ENCODE assay signal across 21 cellular contexts in genomic region chr7:15684036-15684815, GRCh38. TPM values are rescaled to one million over a fixed set of nuclear protein-coding genes. Genes with fewer than 3 reads are reported as not detected.
DNase-seq lines count a peak whose midpoint lies in the region; ATAC-seq and TF ChIP-seq lines count a peak whose summit lies in the region.
"Had no signal": no experiment of that assay in that cellular context is flagged by ENCODE, and none has a peak within 500 bp of the region (broad histone marks: within the 10 kb centered on the region; RNA-seq: fewer than 3 reads in every experiment).

No MANE protein-coding gene starts in this region.

- H3K9me2 ChIP-seq in GM23248 (ENCODE audit: insufficient read depth) = no peaks in the 10 kb centered on the region

- H3F3A ChIP-seq in GM23248 (ENCODE audit: insufficient read depth) = no peaks in the 10 kb centered on the region

- TF ChIP-seq CTCF in ascending aorta (IDR thresholded peaks at IDR 0.05) (no peak), lower lobe of right lung (IDR thresholded peaks at IDR 0.05) (no peak), stomach (IDR thresholded peaks at IDR 0.05) (no peak)

- H3K36me3 ChIP-seq in GM23248 (ENCODE audit: low read depth) = no peaks in the 10 kb centered on the region
- H3K36me3 ChIP-seq in ascending aorta = no peaks in the 10 kb centered on the region
- H3K36me3 ChIP-seq in lower lobe of right lung = no peaks in the 10 kb centered on the region
- no peaks in the 10 kb centered on the region for H3K36me3 ChIP-seq in stomach
- H3K36me3 ChIP-seq: colonic mucosa, prostate gland had no signal

- H3K27me3 ChIP-seq in GM23248 (replicated peaks; ENCODE audit: insufficient read depth) = peaks cover 80% of the 10 kb centered on the region
- no peaks in the 10 kb centered on the region for H3K27me3 ChIP-seq in ascending aorta
- peaks cover 42% of the 10 kb centered on the region for H3K27me3 ChIP-seq in lower lobe of right lung (ENCODE audit: low read depth)
- H3K27me3 ChIP-seq in stomach = peaks cover 0 to 52% (median 34%) of the 10 kb centered on the region in 3 donors

- TF ChIP-seq EP300 in stomach (IDR thresholded peaks at IDR 0.05) = no peak

- no peak overlapping the region for H3K9ac ChIP-seq in GM23248

- ATAC-seq in lower lobe of right lung (no peak), GM18511 (IDR thresholded peaks at IDR 0.05; ENCODE audit: unreplicated experiment) (no peak)
- no peak for ATAC-seq in stimulated activated naive CD8-positive, alpha-beta T cell treated with anti-CD3 and anti-CD28 coated beads, Interleukin-15, amount 100 ng/mL, for 72 hours
- ATAC-seq: stimulated activated naive CD8-positive, alpha-beta T cell treated with anti-CD3 and anti-CD28 coated beads, Interleukin-15, Interleukin-2, amounts not matched to agents 100 U/mL and 50 U/mL, for 24 hours had no signal

- in situ Hi-C loops in GM23248 (cut with MboI) = no loop called here

- no peak overlapping the region for H3K4me3 ChIP-seq in GM23248
- H3K4me3 ChIP-seq in ascending aorta = peak overlapping the region; percentile 59 to 66
- H3K4me3 ChIP-seq in lower lobe of right lung = peak overlapping the region; percentile 57
- H3K4me3 ChIP-seq in stomach = peak overlapping the region in 3 of 4 donors; percentile 41 to 45 (median 41)
- H3K4me3 ChIP-seq: hepatocyte, prostate gland had no signal

- no peaks in the 10 kb centered on the region for H3K79me2 ChIP-seq in GM23248 (ENCODE audit: insufficient read depth)
- H3K79me2 ChIP-seq: hepatocyte had no signal

- intact Hi-C loops in ascending aorta (cut with DNase I) (loop anchor here (2.0 kb wide), 1 partner anchor 387 kb away; no protein-coding TSS in a partner anchor), lower lobe of right lung (cut with DNase I) (no loop called here), stomach (cut with DNase I; ENCODE audit: low total_unique reads) (no loop called here)

- H3K4me1 ChIP-seq in GM23248 (ENCODE audit: insufficient read depth) (peaks cover 4% of the 10 kb centered on the region; the same call in 1 of the 2 replicates), ascending aorta (no peaks in the 10 kb centered on the region), lower lobe of right lung (no peaks in the 10 kb centered on the region), stomach (peaks cover 5 to 31% (median 18%) of the 10 kb centered on the region in 4 donors)
- H3K4me1 ChIP-seq: colonic mucosa, prostate gland had no signal

- H3K27ac Mint-ChIP-seq in stimulated activated naive CD8-positive, alpha-beta T cell treated with anti-CD3 and anti-CD28 coated beads, Interleukin-15, amount 100 ng/mL, for 72 hours = no peak overlapping the region
- H3K27ac Mint-ChIP-seq: activated B cell treated with CpG ODN at 0.5 μM for 24 hours had no signal

- H3K27ac ChIP-seq in GM23248 (no peak overlapping the region), ascending aorta (peak overlapping the region in 1 of 2 donors; percentile 10), lower lobe of right lung (peak overlapping the region; percentile 80), stomach (peak overlapping the region in 2 of 5 donors; percentile 72 to 81)
- H3K27ac ChIP-seq: colonic mucosa, hepatocyte, prostate gland had no signal

- H2AFZ ChIP-seq in GM23248 = no peak overlapping the region
- H2AFZ ChIP-seq: hepatocyte had no signal

- peaks cover 8 to 9% of the 10 kb centered on the region in 2 donors for H3K9me3 Mint-ChIP-seq in stimulated activated naive CD8-positive, alpha-beta T cell treated with anti-CD3 and anti-CD28 coated beads, Interleukin-15, amount 100 ng/mL, for 72 hours
- H3K9me3 Mint-ChIP-seq: activated B cell treated with CpG ODN at 0.5 μM for 24 hours had no signal

- H4K20me1 ChIP-seq in GM23248 (ENCODE audit: insufficient read depth) = no peaks in the 10 kb centered on the region

- 26 to 32% methylated on average over 10 of the region's 10 CpGs for WGBS in GM23248 (ENCODE audit: low coverage in 1 of 2, low lambda C conversion rate in 2 of 2, missing lambda C conversion rate in 2 of 2), 2 experiments
- WGBS in stomach, 5 donors = 61 to 68% (median 64%) methylated on average over 10 of the region's 10 CpGs

- no peaks in the 10 kb centered on the region for H3K9me3 ChIP-seq in GM23248 (ENCODE audit: low read depth)
- no peaks in the 10 kb centered on the region for H3K9me3 ChIP-seq in ascending aorta
- H3K9me3 ChIP-seq in lower lobe of right lung = no peaks in the 10 kb centered on the region
- H3K9me3 ChIP-seq in stomach = no peaks in the 10 kb centered on the region
- H3K9me3 ChIP-seq: colonic mucosa, prostate gland had no signal

- H3K4me2 ChIP-seq in GM23248 (ENCODE audit: unreplicated experiment) = no peak overlapping the region

- DNase-seq in GM23248 (peak; percentile 0), ascending aorta (ENCODE audit: low spot score in 2 of 2) (no peak), lower lobe of right lung (no peak), stomach (no peak), NCI-H1417 treated with DMSO at 0.1 percent for 48 hours (lab: John Stamatoyannopoulos, UW) (no peak), GDM1 (lab: John Stamatoyannopoulos, UW) (no peak)
- no peak for DNase-seq in stimulated activated naive CD8-positive, alpha-beta T cell treated with anti-CD3 and anti-CD28 coated beads, Interleukin-15, amount 100 ng/mL, for 72 hours
- DNase-seq: activated B cell treated with CpG ODN at 0.5 μM for 24 hours; AML-193; anterior cingulate cortex; colonic mucosa; KG1; kidney; SHP77; stimulated activated naive CD8-positive, alpha-beta T cell treated with anti-CD3 and anti-CD28 coated beads, Interleukin-15, Interleukin-2, amounts not matched to agents 100 U/mL and 50 U/mL, for 24 hours; T-helper 2 cell had no signal

- peaks cover 46% of the 10 kb centered on the region for H3K27me3 Mint-ChIP-seq in stimulated activated naive CD8-positive, alpha-beta T cell treated with anti-CD3 and anti-CD28 coated beads, Interleukin-15, amount 100 ng/mL, for 72 hours

- H3K4me3 Mint-ChIP-seq in stimulated activated naive CD8-positive, alpha-beta T cell treated with anti-CD3 and anti-CD28 coated beads, Interleukin-15, amount 100 ng/mL, for 72 hours = no peak overlapping the region
- H3K4me3 Mint-ChIP-seq: activated B cell treated with CpG ODN at 0.5 μM for 24 hours had no signal

- H3K4me1 Mint-ChIP-seq in stimulated activated naive CD8-positive, alpha-beta T cell treated with anti-CD3 and anti-CD28 coated beads, Interleukin-15, amount 100 ng/mL, for 72 hours = no peaks in the 10 kb centered on the region
- H3K4me1 Mint-ChIP-seq: activated B cell treated with CpG ODN at 0.5 μM for 24 hours had no signal

- TF ChIP-seq POLR2A in stomach (IDR thresholded peaks at IDR 0.05) = no peak

RNA-seq across cellular contexts. Expression of gene MEOX2, which starts 2.3 kb away (rescaled TPM):
- total RNA-seq in GM23248 (2014; rRNA removed; shearing (Covaris generic)) = not detected in 2 replicates
- polyA plus RNA-seq in GM23248 (2016; fragmentation: Nextera tagmentation; extraction: Ambion mirVana) = not detected in 2 replicates
- 35.0 TPM for total RNA-seq in ascending aorta
- total RNA-seq in lower lobe of right lung = 17.1 TPM
- total RNA-seq in stomach = 10 to 100 TPM in 1 of 5 donors, under 1 TPM in 1, not detected in 3; 0.29 to 13.8 TPM
- polyA plus RNA-seq in stomach = under 1 TPM in 2 of 3 donors, not detected in 1; 0.12 to 0.85 TPM
- total RNA-seq: activated B cell treated with CpG ODN at 0.5 μM for 24 hours; activated CD8-positive, alpha-beta memory T cell treated with anti-CD3 and anti-CD28 coated beads for 36 hours; epithelial cell of proximal tubule had no signal
